16 cellular contexts compared by ENCODE assay signal in the genomic region with DNA sequence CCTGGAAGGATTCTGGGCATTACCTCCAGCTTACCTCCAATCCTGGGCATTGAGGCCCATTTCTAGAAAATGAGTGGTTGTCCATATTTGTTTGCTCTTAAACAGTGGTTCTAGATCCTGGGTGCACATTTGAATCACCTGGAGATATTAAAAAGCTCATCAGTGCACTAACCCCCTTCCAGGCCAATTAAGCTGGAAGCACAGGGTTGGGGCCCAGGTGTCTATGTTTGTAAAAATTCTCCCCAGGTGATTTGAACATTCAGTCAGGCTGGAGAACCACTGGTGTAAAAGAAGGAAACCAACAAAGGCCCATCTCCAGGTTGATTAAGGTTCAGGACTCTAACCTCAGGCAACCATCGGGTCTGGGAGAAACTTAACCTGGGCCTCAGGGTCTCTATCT.
DNase-seq lines count a peak whose midpoint lies in the region; ATAC-seq and TF ChIP-seq lines count a peak whose summit lies in the region.
"Had no signal": no experiment of that assay in that cellular context is flagged by ENCODE, and none has a peak within 500 bp of the region (broad histone marks: within the 10 kb centered on the region; RNA-seq: fewer than 3 reads in every experiment).

No MANE protein-coding gene starts in this region.

- no peak overlapping the region for H3K27ac Mint-ChIP-seq in osteocyte (ENCODE audit: unreplicated experiment)
- H3K27ac Mint-ChIP-seq: CD4-positive, alpha-beta memory T cell had no signal

- H3K4me1 Mint-ChIP-seq in osteocyte (ENCODE audit: unreplicated experiment): no peaks in the 10 kb centered on the region

- peaks cover 18% of the 10 kb centered on the region for H3K9me3 Mint-ChIP-seq in osteocyte (ENCODE audit: unreplicated experiment)

- intact Hi-C loops in Right ventricle myocardium superior (cut with DNase I): no loop called here

- H3K9me3 ChIP-seq in right atrium auricular region: peaks cover 0 to 18% of the 10 kb centered on the region in 2 donors

- peak; percentile 11 for DNase-seq in right atrium auricular region (ENCODE audit: low spot score)
- no peak for DNase-seq in Right ventricle myocardium superior
- DNase-seq in islet precursor cell: peak; percentile 12
- peak; percentile 15 for DNase-seq in osteocyte (ENCODE audit: extremely low spot score, unreplicated experiment)
- no peak for DNase-seq in glomerular visceral epithelial cell (ENCODE audit: extremely low spot score)
- DNase-seq in NCI-H510A (lab: John Stamatoyannopoulos, UW): no peak
- DNase-seq: C1 segment of cervical spinal cord; Calu3; CD4-positive, alpha-beta memory T cell; COR-L47; DMS53; DMS79 treated with DMSO at 0.1 percent for 48 hours; GF-D8; H7; HCEC 1CT had no signal

- no peaks in the 10 kb centered on the region for H3K4me1 ChIP-seq in right atrium auricular region

- no peak for TF ChIP-seq CTCF in right atrium auricular region (IDR thresholded peaks at IDR 0.05)
- TF ChIP-seq CTCF in osteocyte (IDR thresholded peaks at IDR 0.05): no peak

- no peak overlapping the region for H3K4me3 ChIP-seq in right atrium auricular region
- H3K4me3 ChIP-seq: GM23248 had no signal

- H3K36me3 ChIP-seq in right atrium auricular region: no peaks in the 10 kb centered on the region

- H3K4me3 Mint-ChIP-seq in osteocyte (ENCODE audit: unreplicated experiment): no peak overlapping the region
- H3K4me3 Mint-ChIP-seq: CD4-positive, alpha-beta memory T cell had no signal

- H3K27ac ChIP-seq in right atrium auricular region: no peak overlapping the region
- H3K27ac ChIP-seq: GM23248 had no signal

- H3K27me3 Mint-ChIP-seq in osteocyte (ENCODE audit: unreplicated experiment): peaks cover 4% of the 10 kb centered on the region

- peaks cover 3% of the 10 kb centered on the region for H3K36me3 Mint-ChIP-seq in osteocyte (ENCODE audit: unreplicated experiment)

- no peaks in the 10 kb centered on the region for H3K27me3 ChIP-seq in right atrium auricular region

- no peak for ATAC-seq in Right ventricle myocardium superior (ENCODE audit: poor library complexity)

Comparison
In these comparisons a context has a peak if more than half of its experiments do, and no peak if none do; other contexts are left out.
1. DNase-seq: peak in right atrium auricular region (single experiment), islet precursor cell (single experiment) and osteocyte (single experiment); none in Right ventricle myocardium superior (single experiment), glomerular visceral epithelial cell (single experiment) and NCI-H510A (single experiment).